In genomic region chr2:45915523-45915922, GRCh38 we compare ENCODE assay signal across 13 cellular contexts.
A peak's percentile ranks its signal among the peaks of the same experiment; 100 is the strongest.
DNase-seq lines count a peak whose midpoint lies in the region; ATAC-seq and TF ChIP-seq lines count a peak whose summit lies in the region.
"Had no signal": no experiment of that assay in that cellular context is flagged by ENCODE, and none has a peak within 500 bp of the region (broad histone marks: within the 10 kb centered on the region; RNA-seq: fewer than 3 reads in every experiment).

No MANE protein-coding gene starts in this region.

- CTCF ChIA-PET in activated B cell treated with CpG ODN at 0.5 μM for 24 hours (lab: Charles Lee): interaction anchor here (1.7 to 1.9 kb wide), 4 partner anchors 20 to 135 kb away, joined by 4 to 5 read pairs (median 5); no protein-coding TSS in a partner anchor

- H3K27me3 Mint-ChIP-seq in activated CD4-positive, alpha-beta T cell treated with anti-CD3 and anti-CD28 coated beads, Interleukin-2, amount 10 ng/mL, durations not matched to agents 24 days and 14 days: no peaks in the 10 kb centered on the region
- no peaks in the 10 kb centered on the region for H3K27me3 Mint-ChIP-seq in activated B cell treated with CpG ODN at 0.5 μM for 24 hours
- H3K27me3 Mint-ChIP-seq in naive B cell: no peaks in the 10 kb centered on the region
- H3K27me3 Mint-ChIP-seq: CD8-positive, alpha-beta memory T cell had no signal

- TF ChIP-seq CTCF in activated B cell treated with CpG ODN at 0.5 μM for 24 hours (IDR thresholded peaks at IDR 0.05): no peak

- peak; percentile 70 for ATAC-seq in activated B cell treated with CpG ODN at 0.5 μM for 24 hours (ENCODE audit: low read depth)
- ATAC-seq in naive B cell (ENCODE audit: low read depth in 2 of 2): peak; percentile 25 to 47
- ATAC-seq in GM19035 (IDR thresholded peaks at IDR 0.05; ENCODE audit: unreplicated experiment): no peak
- ATAC-seq: GM23338, HepG2 had no signal

- H3K36me3 Mint-ChIP-seq in activated CD4-positive, alpha-beta T cell treated with anti-CD3 and anti-CD28 coated beads, Interleukin-2, amount 10 ng/mL, durations not matched to agents 24 days and 14 days (ENCODE audit: low read depth): no peaks in the 10 kb centered on the region
- H3K36me3 Mint-ChIP-seq in activated B cell treated with CpG ODN at 0.5 μM for 24 hours (ENCODE audit: low read depth): peaks cover 6% of the 10 kb centered on the region
- no peaks in the 10 kb centered on the region for H3K36me3 Mint-ChIP-seq in naive B cell

- POLR2A ChIA-PET in activated B cell treated with CpG ODN at 0.5 μM for 24 hours (lab: Charles Lee): interaction anchor here (1.3 to 1.4 kb wide), 2 partner anchors 26 to 265 kb away, joined by 4 to 5 read pairs; no protein-coding TSS in a partner anchor

- intact Hi-C loops in activated CD4-positive, alpha-beta T cell treated with anti-CD3 and anti-CD28 coated beads, Interleukin-2, amount 10 ng/mL, durations not matched to agents 24 days and 14 days (cut with micrococcal nuclease): no loop called here
- intact Hi-C loops in activated B cell treated with CpG ODN at 0.5 μM for 24 hours (cut with micrococcal nuclease): loop anchor here (5.0 kb wide), 1 partner anchor 128 kb away; no protein-coding TSS in a partner anchor

- no peak overlapping the region for H3K4me3 Mint-ChIP-seq in activated CD4-positive, alpha-beta T cell treated with anti-CD3 and anti-CD28 coated beads, Interleukin-2, amount 10 ng/mL, durations not matched to agents 24 days and 14 days
- peak overlapping the region; percentile 38 for H3K4me3 Mint-ChIP-seq in activated B cell treated with CpG ODN at 0.5 μM for 24 hours
- H3K4me3 Mint-ChIP-seq in naive B cell: peak overlapping the region in 6 of 8 donors; percentile 22 to 83 (median 52)
- H3K4me3 Mint-ChIP-seq: CD8-positive, alpha-beta memory T cell; GM23338; H9 had no signal

- no peak for DNase-seq in activated CD4-positive, alpha-beta T cell treated with anti-CD3 and anti-CD28 coated beads, Interleukin-2, amount 10 ng/mL, durations not matched to agents 24 days and 14 days
- no peak for DNase-seq in activated CD4-positive, alpha-beta T cell treated with anti-CD3 and anti-CD28 coated beads, Interleukin-2, amount 50 U/mL, for 1 hour
- DNase-seq in activated B cell treated with CpG ODN at 0.5 μM for 24 hours (no peak), naive B cell (no peak), NCI-H2196 (lab: John Stamatoyannopoulos, UW; ENCODE audit: unreplicated experiment) (no peak)
- no peak for DNase-seq in stimulated activated CD4-positive, alpha-beta T cell treated with anti-CD3 and anti-CD28 coated beads, Interleukin-4, amount 100 ng/mL, for 1 hour
- DNase-seq: CD8-positive, alpha-beta memory T cell; DMS53; GF-D8; H9 had no signal

- peaks cover 11% of the 10 kb centered on the region for H3K4me1 Mint-ChIP-seq in activated CD4-positive, alpha-beta T cell treated with anti-CD3 and anti-CD28 coated beads, Interleukin-2, amount 10 ng/mL, durations not matched to agents 24 days and 14 days
- peaks cover 77% of the 10 kb centered on the region for H3K4me1 Mint-ChIP-seq in activated B cell treated with CpG ODN at 0.5 μM for 24 hours
- H3K4me1 Mint-ChIP-seq in naive B cell: peaks cover 53 to 93% (median 86%) of the 10 kb centered on the region in 3 donors

- H3K9me3 Mint-ChIP-seq in activated CD4-positive, alpha-beta T cell treated with anti-CD3 and anti-CD28 coated beads, Interleukin-2, amount 10 ng/mL, durations not matched to agents 24 days and 14 days: peaks cover 3% of the 10 kb centered on the region
- H3K9me3 Mint-ChIP-seq in activated B cell treated with CpG ODN at 0.5 μM for 24 hours (no peaks in the 10 kb centered on the region), naive B cell (no peaks in the 10 kb centered on the region)
- H3K9me3 Mint-ChIP-seq: CD8-positive, alpha-beta memory T cell; GM23338 had no signal

- H3K27ac Mint-ChIP-seq in activated CD4-positive, alpha-beta T cell treated with anti-CD3 and anti-CD28 coated beads, Interleukin-2, amount 10 ng/mL, durations not matched to agents 24 days and 14 days: peak overlapping the region; percentile 22
- peak overlapping the region; percentile 53 for H3K27ac Mint-ChIP-seq in activated B cell treated with CpG ODN at 0.5 μM for 24 hours
- H3K27ac Mint-ChIP-seq in naive B cell: peak overlapping the region; percentile 33 to 95 (median 72)
- H3K27ac Mint-ChIP-seq: GM23338, H9 had no signal

Comparison
In these comparisons a context has a peak if more than half of its experiments do, and no peak if none do; other contexts are left out.
1. H3K27ac Mint-ChIP-seq: peak in every context shown above with its lines; median percentile 72 in naive B cell; 53 in activated B cell treated with CpG ODN at 0.5 μM for 24 hours; 22 in activated CD4-positive, alpha-beta T cell treated with anti-CD3 and anti-CD28 coated beads, Interleukin-2, amount 10 ng/mL, durations not matched to agents 24 days and 14 days.